In the genomic region with DNA sequence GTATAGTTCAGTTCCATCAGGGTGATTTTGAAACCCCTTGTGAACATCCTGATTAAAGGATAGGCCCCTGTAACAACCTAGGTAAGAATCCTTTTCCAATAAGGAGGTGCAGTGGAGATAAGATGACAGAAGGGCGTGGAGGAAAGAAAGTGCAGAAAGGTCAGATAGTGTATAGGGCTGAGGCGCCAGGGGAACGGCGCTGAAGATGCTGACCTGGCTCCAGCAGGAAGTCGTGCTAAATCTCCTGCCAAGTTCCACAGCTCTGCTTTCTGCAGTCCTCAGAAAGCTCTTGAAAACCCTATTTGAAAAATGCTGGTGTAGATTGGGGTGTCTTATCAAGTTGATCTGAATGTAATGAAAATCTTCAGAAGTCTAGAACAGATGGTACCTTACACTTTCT, we compare ENCODE assay signal across 2 cellular contexts.
TF ChIP-seq lines count a peak whose summit lies in the region.

No MANE protein-coding gene starts in this region.

TF ChIP-seq in liver, 16 proteins besides CTCF, POLR2A, EP300 and RAD21 (continued from another document):
- TF ChIP-seq, protein P1, sequence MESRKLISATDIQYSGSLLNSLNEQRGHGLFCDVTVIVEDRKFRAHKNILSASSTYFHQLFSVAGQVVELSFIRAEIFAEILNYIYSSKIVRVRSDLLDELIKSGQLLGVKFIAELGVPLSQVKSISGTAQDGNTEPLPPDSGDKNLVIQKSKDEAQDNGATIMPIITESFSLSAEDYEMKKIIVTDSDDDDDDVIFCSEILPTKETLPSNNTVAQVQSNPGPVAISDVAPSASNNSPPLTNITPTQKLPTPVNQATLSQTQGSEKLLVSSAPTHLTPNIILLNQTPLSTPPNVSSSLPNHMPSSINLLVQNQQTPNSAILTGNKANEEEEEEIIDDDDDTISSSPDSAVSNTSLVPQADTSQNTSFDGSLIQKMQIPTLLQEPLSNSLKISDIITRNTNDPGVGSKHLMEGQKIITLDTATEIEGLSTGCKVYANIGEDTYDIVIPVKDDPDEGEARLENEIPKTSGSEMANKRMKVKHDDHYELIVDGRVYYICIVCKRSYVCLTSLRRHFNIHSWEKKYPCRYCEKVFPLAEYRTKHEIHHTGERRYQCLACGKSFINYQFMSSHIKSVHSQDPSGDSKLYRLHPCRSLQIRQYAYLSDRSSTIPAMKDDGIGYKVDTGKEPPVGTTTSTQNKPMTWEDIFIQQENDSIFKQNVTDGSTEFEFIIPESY (IDR thresholded peaks at IDR 0.05), result no peak
- TF ChIP-seq TAF1 (conservative IDR thresholded peaks at IDR 0.05) (no peak), NR2F2 (IDR thresholded peaks at IDR 0.05) (peak; percentile 75)

TF ChIP-seq in HepG2, 621 proteins besides CTCF, POLR2A, EP300 and RAD21 (continued from another document):
- TF ChIP-seq RERE (CRISPR knock-in tag; IDR thresholded peaks at IDR 0.05; ENCODE audit: low read depth), result no peak
- no peak for TF ChIP-seq RAD51 (IDR thresholded peaks at IDR 0.05; ENCODE audit: borderline replicate concordance)
- no peak for TF ChIP-seq ZFAT (CRISPR knock-in tag; conservative IDR thresholded peaks at IDR 0.05)
- TF ChIP-seq ATAD3A (CRISPR knock-in tag; IDR thresholded peaks at IDR 0.05), result no peak
- TF ChIP-seq ZNF124 (CRISPR knock-in tag; IDR thresholded peaks at IDR 0.05), result no peak
- no peak for TF ChIP-seq ZFX (CRISPR knock-in tag; IDR thresholded peaks at IDR 0.05; ENCODE audit: low read depth)
- no peak for TF ChIP-seq HOXA5 (CRISPR knock-in tag; IDR thresholded peaks at IDR 0.05)
- no peak for TF ChIP-seq ZNF776 (CRISPR knock-in tag; IDR thresholded peaks at IDR 0.05)
- no peak for TF ChIP-seq ATF3 (CRISPR knock-in tag; IDR thresholded peaks at IDR 0.05)
- TF ChIP-seq ZNF143 (CRISPR knock-in tag; IDR thresholded peaks at IDR 0.05), result no peak
- TF ChIP-seq NR2C2 (CRISPR knock-in tag; IDR thresholded peaks at IDR 0.05; ENCODE audit: borderline replicate concordance), result no peak
- TF ChIP-seq MTA1 (CRISPR knock-in tag; IDR thresholded peaks at IDR 0.05; ENCODE audit: borderline replicate concordance), result no peak
